In genomic region chr12:3333583-3333982, GRCh38 we compare ENCODE assay signal across 15 cellular contexts.
DNase-seq lines count a peak whose midpoint lies in the region; ATAC-seq and TF ChIP-seq lines count a peak whose summit lies in the region.
"Had no signal": no experiment of that assay in that cellular context is flagged by ENCODE, and none has a peak within 500 bp of the region (broad histone marks: within the 10 kb centered on the region; RNA-seq: fewer than 3 reads in every experiment).

No MANE protein-coding gene starts in this region.

- H3K9me3 ChIP-seq in BE2C (no peaks in the 10 kb centered on the region), HCT116 (ENCODE audit: control insufficient read depth in 1 of 2, insufficient read depth in 1 of 2, low read depth in 1 of 2, low read length in 2 of 2) (no peaks in the 10 kb centered on the region), thyroid gland (no peaks in the 10 kb centered on the region)
- H3K9me3 ChIP-seq: mucosa of descending colon, prostate gland had no signal

- ATAC-seq in HCT116, result peak; percentile 60
- ATAC-seq: mucosa of descending colon had no signal

- intact Hi-C loops in HCT116 (cut with micrococcal nuclease) (no loop called here), thyroid gland (cut with DNase I) (no loop called here)

- no peak overlapping the region for H3K27ac ChIP-seq in HCT116 (ENCODE audit: low read depth, low read length)
- no peak overlapping the region for H3K27ac ChIP-seq in thyroid gland
- H3K27ac ChIP-seq: prostate gland had no signal

- H3K4me1 ChIP-seq in BE2C (no peaks in the 10 kb centered on the region), HCT116 (ENCODE audit: control insufficient read depth in 1 of 2, insufficient read depth in 2 of 2, low read length in 2 of 2) (peaks cover 32 to 49% of the 10 kb centered on the region in 2 experiments), thyroid gland (peaks cover 5 to 11% of the 10 kb centered on the region in 2 donors)
- H3K4me1 ChIP-seq: prostate gland had no signal

- no peaks in the 10 kb centered on the region for H3K79me2 ChIP-seq in HCT116 (ENCODE audit: insufficient read depth, low read length)

- H4K20me1 ChIP-seq in HCT116 (ENCODE audit: insufficient read depth), result no peaks in the 10 kb centered on the region

- no peaks in the 10 kb centered on the region for H3K4me1 Mint-ChIP-seq in osteocyte (ENCODE audit: unreplicated experiment)
- H3K4me1 Mint-ChIP-seq: activated naive CD4-positive, alpha-beta T cell treated with anti-CD3 and anti-CD28 coated beads, Interleukin-2, amount 10 ng/mL, durations not matched to agents 7 days and 5 days had no signal

- no peak overlapping the region for H3K4me3 ChIP-seq in BE2C (ENCODE audit: low read depth, low read length)
- no peak overlapping the region for H3K4me3 ChIP-seq in HCT116 (replicated peaks in 1 of 2; ENCODE audit: low read depth in 1 of 2, low read length in 2 of 2)
- H3K4me3 ChIP-seq in thyroid gland (replicated peaks in 1 of 3), result no peak overlapping the region
- H3K4me3 ChIP-seq: mucosa of descending colon, prostate gland had no signal

- H3K4me2 ChIP-seq in HCT116 (ENCODE audit: low read length), result 0 out of 2 replicates have a peak overlapping the region, but pooled peaks have one; percentile 10

- H3K27me3 Mint-ChIP-seq in osteocyte (ENCODE audit: unreplicated experiment), result peaks cover 22% of the 10 kb centered on the region

- peak; percentile 66 for DNase-seq in BE2C
- DNase-seq in HCT116 (ENCODE audit: low read depth, low spot score), result peak; percentile 38
- DNase-seq in ecto neural progenitor cell (ENCODE audit: low spot score), result peak; percentile 85
- DNase-seq in islet precursor cell, result peak; percentile 95
- no peak for DNase-seq in D341Med (ENCODE audit: low spot score)
- DNase-seq in hypothalamus (lab: John Stamatoyannopoulos, UW), result no peak
- DNase-seq in osteocyte (ENCODE audit: extremely low spot score, unreplicated experiment), result no peak
- no peak for DNase-seq in thyroid gland
- DNase-seq: activated CD8-positive, alpha-beta memory T cell treated with anti-CD3 and anti-CD28 coated beads, Interleukin-2, amount 50 U/mL, for 4 hours; activated naive CD4-positive, alpha-beta T cell treated with anti-CD3 and anti-CD28 coated beads, Interleukin-2, amount 10 ng/mL, durations not matched to agents 7 days and 5 days; AML-193; effector memory CD4-positive, alpha-beta T cell; mucosa of descending colon; MV-4-11 had no signal

- 54 to 56% methylated on average over 7 to 10 of the region's 10 CpGs for WGBS in thyroid gland, 2 donors

- peaks cover 5% of the 10 kb centered on the region; the same call in 1 of the 2 replicates for H3K27me3 ChIP-seq in BE2C
- no peaks in the 10 kb centered on the region for H3K27me3 ChIP-seq in HCT116 (ENCODE audit: insufficient read depth, low read length)
- H3K27me3 ChIP-seq in thyroid gland, result no peaks in the 10 kb centered on the region

- CTCF ChIA-PET in HCT116 (lab: Charles Lee), result interaction anchor here (1.0 to 4.2 kb wide), 2 partner anchors 12 to 33 kb away, joined by 3 to 21 read pairs; no protein-coding TSS in a partner anchor

- no peak overlapping the region for H3K27ac Mint-ChIP-seq in osteocyte (ENCODE audit: unreplicated experiment)
- H3K27ac Mint-ChIP-seq: activated naive CD4-positive, alpha-beta T cell treated with anti-CD3 and anti-CD28 coated beads, Interleukin-2, amount 10 ng/mL, durations not matched to agents 7 days and 5 days had no signal

- H3K9me3 Mint-ChIP-seq in osteocyte (ENCODE audit: unreplicated experiment), result no peaks in the 10 kb centered on the region
- H3K9me3 Mint-ChIP-seq: activated naive CD4-positive, alpha-beta T cell treated with anti-CD3 and anti-CD28 coated beads, Interleukin-2, amount 10 ng/mL, durations not matched to agents 7 days and 5 days had no signal

- TF ChIP-seq POLR2A in HCT116 (IDR thresholded peaks at IDR 0.05; ENCODE audit: borderline replicate concordance, extremely low read depth, insufficient read depth, insufficient read length) (no peak), thyroid gland (IDR thresholded peaks at IDR 0.05) (no peak)

- TF ChIP-seq RAD21 in HCT116 (IDR thresholded peaks at IDR 0.05; ENCODE audit: low read depth), result 0 out of 2 replicates have a peak, but pooled peaks have one; percentile 12

- H3K9me2 ChIP-seq in HCT116 (ENCODE audit: insufficient read depth), result no peaks in the 10 kb centered on the region

- no peak overlapping the region for H3K4me3 Mint-ChIP-seq in osteocyte (ENCODE audit: unreplicated experiment)
- H3K4me3 Mint-ChIP-seq: activated naive CD4-positive, alpha-beta T cell treated with anti-CD3 and anti-CD28 coated beads, Interleukin-2, amount 10 ng/mL, durations not matched to agents 7 days and 5 days had no signal

- RAD21 ChIA-PET in HCT116 (lab: Charles Lee; ENCODE audit: low non-redundant PET in 1 of 2, low total read pairs in 2 of 2, uncharacterized antibody in 2 of 2, unreplicated experiment in 2 of 2), result no interaction called here

- no peak overlapping the region for H2AFZ ChIP-seq in HCT116 (ENCODE audit: low read depth, low read length, poor library complexity, severe bottlenecking)

- TF ChIP-seq CTCF in BE2C (IDR thresholded peaks at IDR 0.05; ENCODE audit: low read depth, low read length), result peak; percentile 26; the same call in 1 of the 2 replicates
- TF ChIP-seq CTCF in HCT116 (IDR thresholded peaks at IDR 0.05 in 2 of 3, conservative IDR thresholded peaks at IDR 0.05 in 1 of 3; ENCODE audit: borderline replicate concordance in 1 of 3, insufficient read depth in 1 of 3, low read depth in 2 of 3, low read length in 2 of 3), result peak in 2 of 3 experiments; percentile 14 to 28; a peak in 2 of 6 replicates
- no peak for TF ChIP-seq CTCF in osteocyte (IDR thresholded peaks at IDR 0.05)
- TF ChIP-seq CTCF in thyroid gland (IDR thresholded peaks at IDR 0.05), result no peak

- H3K9ac ChIP-seq in HCT116 (ENCODE audit: low read length), result no peak overlapping the region

- no TSS peak for BruUV-seq in HCT116 (replicated peaks; lab: Mats Ljungman, UMichigan)

- POLR2A ChIA-PET in HCT116 (lab: Charles Lee), result no interaction called here

- H3K36me3 ChIP-seq in BE2C, result no peaks in the 10 kb centered on the region
- no peaks in the 10 kb centered on the region for H3K36me3 ChIP-seq in HCT116 (ENCODE audit: control insufficient read depth in 1 of 2, insufficient read depth in 2 of 2, low read length in 2 of 2)
- H3K36me3 ChIP-seq in thyroid gland, result no peaks in the 10 kb centered on the region
- H3K36me3 ChIP-seq: prostate gland had no signal

- H3K36me3 Mint-ChIP-seq in osteocyte (ENCODE audit: unreplicated experiment), result no peaks in the 10 kb centered on the region
- H3K36me3 Mint-ChIP-seq: activated naive CD4-positive, alpha-beta T cell treated with anti-CD3 and anti-CD28 coated beads, Interleukin-2, amount 10 ng/mL, durations not matched to agents 7 days and 5 days had no signal

TF ChIP-seq in HCT116, 20 proteins besides CTCF, POLR2A, EP300 and RAD21:
- TF ChIP-seq REST (IDR thresholded peaks at IDR 0.05; ENCODE audit: low read depth) (no peak), EGR1 (IDR thresholded peaks at IDR 0.05; ENCODE audit: low read depth) (no peak), SP1 (IDR thresholded peaks at IDR 0.05; ENCODE audit: low read depth) (no peak)

Comparison
In these comparisons a context has a peak if more than half of its experiments do, and no peak if none do; other contexts are left out.
1. DNase-seq: peak in BE2C (single experiment), HCT116 (single experiment), ecto neural progenitor cell (single experiment) and islet precursor cell (single experiment); none in D341Med (single experiment), hypothalamus (0 of 51), osteocyte (single experiment) and thyroid gland (0 of 2).
2. CTCF ChIP-seq: peak in BE2C (single experiment) and HCT116 (2 of 3); none in osteocyte (single experiment) and thyroid gland (0 of 6).